In genomic region chr13:48437381-48437780, GRCh38 we compare ENCODE assay signal across 9 cellular contexts. TPM values are rescaled to one million over a fixed set of nuclear protein-coding genes. Genes with fewer than 3 reads are reported as not detected.
DNase-seq lines count a peak whose midpoint lies in the region; ATAC-seq, FAIRE-seq and TF ChIP-seq lines count a peak whose summit lies in the region.
"Had no signal": no experiment of that assay in that cellular context is flagged by ENCODE, and none has a peak within 500 bp of the region (broad histone marks: within the 10 kb centered on the region; RNA-seq: fewer than 3 reads in every experiment).

No MANE protein-coding gene starts in this region.

- TF ChIP-seq CTCF in right lobe of liver (IDR thresholded peaks at IDR 0.05) = no peak
- no peak for TF ChIP-seq CTCF in HepG2 (CRISPR knock-in tag; IDR thresholded peaks at IDR 0.05)
- no peak for TF ChIP-seq CTCF in fibroblast of mammary gland (conservative IDR thresholded peaks at IDR 0.05; ENCODE audit: control insufficient read depth, insufficient read depth, low read depth, low read length)
- no peak for TF ChIP-seq CTCF in CD8-positive, alpha-beta T cell (IDR thresholded peaks at IDR 0.05)

- intact Hi-C loops in right lobe of liver (cut with DNase I) = no loop called here
- intact Hi-C loops in HepG2 (cut with micrococcal nuclease; ENCODE audit: unreplicated experiment) = no loop called here
- intact Hi-C loops in aorta (cut with DNase I) = no loop called here
- intact Hi-C loops in CD8-positive, alpha-beta T cell (cut with DNase I, micrococcal nuclease) = no loop called here

- CTCF ChIA-PET in HepG2 (lab: Yijun Ruan, JAX; ENCODE audit: low intra/inter-chr PET ratio, low total read pairs) = no interaction called here
- CTCF ChIA-PET in CD8-positive, alpha-beta T cell (lab: Charles Lee) = no interaction called here

- no peak overlapping the region for H3K27ac Mint-ChIP-seq in CD8-positive, alpha-beta T cell

- TF ChIP-seq EP300 in HepG2 (IDR thresholded peaks at IDR 0.05; ENCODE audit: low read depth in 2 of 2, low read length in 2 of 2) (no peak), HepG2 (CRISPR knock-in tag; IDR thresholded peaks at IDR 0.05; ENCODE audit: borderline replicate concordance) (no peak)

- no peak for TF ChIP-seq RAD21 in HepG2 (CRISPR knock-in tag; IDR thresholded peaks at IDR 0.05)

- H3K27ac ChIP-seq in right lobe of liver = peak overlapping the region in 1 of 3 donors; percentile 43
- no peak overlapping the region for H3K27ac ChIP-seq in HepG2 (ENCODE audit: extremely low read length, insufficient read depth, low read length)
- peak overlapping the region in 1 of 2 donors; percentile 11 for H3K27ac ChIP-seq in aorta (ENCODE audit: low read depth in 1 of 2, low read length in 2 of 2)
- no peak overlapping the region for H3K27ac ChIP-seq in CD8-positive, alpha-beta T cell (ENCODE audit: low read depth, low read length)

- FAIRE-seq in HepG2 (lab: Jason Lieb, UNC) = no peak

- H3K79me2 ChIP-seq in HepG2 (ENCODE audit: insufficient read depth, low read length) = no peaks in the 10 kb centered on the region

- no peaks in the 10 kb centered on the region for H3K4me1 ChIP-seq in right lobe of liver
- H3K4me1 ChIP-seq in HepG2 (ENCODE audit: insufficient read depth, low read length) = peaks cover 13% of the 10 kb centered on the region
- peaks cover 3% of the 10 kb centered on the region in 2 donors for H3K4me1 ChIP-seq in aorta (ENCODE audit: control insufficient read depth in 1 of 2, insufficient read depth in 2 of 2, low read length in 2 of 2)
- H3K4me1 ChIP-seq in CD8-positive, alpha-beta T cell (ENCODE audit: insufficient read depth, low read length) = no peaks in the 10 kb centered on the region

- no peaks in the 10 kb centered on the region for H3K36me3 ChIP-seq in right lobe of liver
- H3K36me3 ChIP-seq in HepG2 (replicated peaks in 1 of 2; ENCODE audit: control insufficient read depth in 1 of 2, insufficient read depth in 2 of 2, low read length in 2 of 2) = no peaks in the 10 kb centered on the region
- H3K36me3 ChIP-seq in aorta (ENCODE audit: control insufficient read depth in 1 of 2, insufficient read depth in 2 of 2, low read length in 1 of 2) = no peaks in the 10 kb centered on the region
- no peaks in the 10 kb centered on the region for H3K36me3 ChIP-seq in CD8-positive, alpha-beta T cell (ENCODE audit: insufficient read depth, low read length)

- H3K4me2 ChIP-seq in HepG2 (ENCODE audit: low read depth, low read length) = no peak overlapping the region

- POLR2A ChIA-PET in HepG2 (lab: Yijun Ruan, JAX) = no interaction called here
- POLR2A ChIA-PET in CD8-positive, alpha-beta T cell (lab: Charles Lee) = no interaction called here

- H4K20me1 ChIP-seq in HepG2 (ENCODE audit: insufficient read depth, low read length) = no peaks in the 10 kb centered on the region

- ATAC-seq in right lobe of liver (peak; percentile 42 to 60 (median 55)), HepG2 (no peak), aorta (ENCODE audit: low FRiP score) (peak; percentile 88), GM21528 (IDR thresholded peaks at IDR 0.05; ENCODE audit: low FRiP score, unreplicated experiment) (no peak)
- no peak for ATAC-seq in CD8-positive, alpha-beta T cell

- H3K4me1 Mint-ChIP-seq in CD8-positive, alpha-beta T cell (ENCODE audit: low read depth) = peaks cover 7% of the 10 kb centered on the region

- H3K9me3 ChIP-seq in right lobe of liver (no peaks in the 10 kb centered on the region), HepG2 (ENCODE audit: low read length) (no peaks in the 10 kb centered on the region), aorta (ENCODE audit: control insufficient read depth, low read length) (no peaks in the 10 kb centered on the region)
- no peaks in the 10 kb centered on the region for H3K9me3 ChIP-seq in CD8-positive, alpha-beta T cell (ENCODE audit: low read length)

- BruUV-seq in HepG2 (replicated peaks; lab: Mats Ljungman, UMichigan) = no TSS peak

- no peak overlapping the region for H3K4me3 Mint-ChIP-seq in CD8-positive, alpha-beta T cell

- peaks cover 5% of the 10 kb centered on the region for H3K36me3 Mint-ChIP-seq in CD8-positive, alpha-beta T cell

- WGBS in right lobe of liver (ENCODE audit: insufficient coverage, low coverage, low lambda C conversion rate, missing lambda C conversion rate) = 37% methylated on average over 3 of the region's 3 CpGs
- 96% methylated on average over 3 of the region's 3 CpGs for WGBS in HepG2 (ENCODE audit: low lambda C conversion rate)
- 2 to 3% methylated on average over 3 of the region's 3 CpGs for WGBS in aorta, 2 donors

- H3K4me3 ChIP-seq in right lobe of liver = no peak overlapping the region
- no peak overlapping the region for H3K4me3 ChIP-seq in HepG2 (replicated peaks in 1 of 3; ENCODE audit: insufficient read depth in 1 of 3, low read depth in 2 of 3, low read length in 3 of 3)
- H3K4me3 ChIP-seq in fibroblast of mammary gland (ENCODE audit: control insufficient read depth, low read depth, low read length) = no peak overlapping the region
- H3K4me3 ChIP-seq in aorta (ENCODE audit: low read length in 2 of 2) = no peak overlapping the region
- no peak overlapping the region for H3K4me3 ChIP-seq in CD8-positive, alpha-beta T cell (ENCODE audit: low read depth, low read length)

- H3K27me3 ChIP-seq in right lobe of liver (no peaks in the 10 kb centered on the region), HepG2 (ENCODE audit: control insufficient read depth in 1 of 2, insufficient read depth in 2 of 2, low read length in 2 of 2) (no peaks in the 10 kb centered on the region), aorta (ENCODE audit: control insufficient read depth in 1 of 2, insufficient read depth in 2 of 2, low read length in 1 of 2) (no peaks in the 10 kb centered on the region)
- H3K27me3 ChIP-seq in CD8-positive, alpha-beta T cell (ENCODE audit: insufficient read depth, low read length) = no peaks in the 10 kb centered on the region

- TF ChIP-seq POLR2A in right lobe of liver (IDR thresholded peaks at IDR 0.05) = no peak
- no peak for TF ChIP-seq POLR2A in HepG2 (IDR thresholded peaks at IDR 0.05; ENCODE audit: insufficient read depth in 1 of 2, low read depth in 2 of 2, low read length in 2 of 2)

- in situ Hi-C loops in HepG2 (cut with HindIII; ENCODE audit: extremely low pct_ligation_motif_present, low pct_unique_long_range_greater_than_20kb) = no loop called here

- H3K27me3 Mint-ChIP-seq in CD8-positive, alpha-beta T cell (ENCODE audit: low read depth) = no peaks in the 10 kb centered on the region

- no peak overlapping the region for H3K9ac ChIP-seq in HepG2 (ENCODE audit: insufficient read depth, low read depth, low read length)

- no peaks in the 10 kb centered on the region for H3K9me3 Mint-ChIP-seq in CD8-positive, alpha-beta T cell

- H2AFZ ChIP-seq in HepG2 (ENCODE audit: low read length) = no peak overlapping the region

- DNase-seq in right lobe of liver (peak in 1 of 3 donors; percentile 38), HepG2 (ENCODE audit: low spot score) (no peak), fibroblast of mammary gland (ENCODE audit: low read depth) (peak; percentile 76), myocyte (ENCODE audit: low read depth) (peak; percentile 81), aorta (peak; percentile 86 to 91), SHP77 (lab: John Stamatoyannopoulos, UW) (no peak)
- DNase-seq in CD8-positive, alpha-beta T cell = no peak
- DNase-seq: amniotic stem cell had no signal

TF ChIP-seq in HepG2, 621 proteins besides CTCF, POLR2A, EP300 and RAD21 (continues in another document):
- TF ChIP-seq NR0B2 (CRISPR knock-in tag; IDR thresholded peaks at IDR 0.05) (no peak), ZNF12 (CRISPR knock-in tag; IDR thresholded peaks at IDR 0.05) (no peak), ZC3H4 (CRISPR knock-in tag; IDR thresholded peaks at IDR 0.05; ENCODE audit: borderline replicate concordance) (no peak), IRX3 (CRISPR knock-in tag; IDR thresholded peaks at IDR 0.05; ENCODE audit: borderline replicate concordance, low read depth) (no peak), RBFOX2 (IDR thresholded peaks at IDR 0.05; ENCODE audit: low read depth, low read length) (no peak), ZNF615 (CRISPR knock-in tag; IDR thresholded peaks at IDR 0.05; ENCODE audit: borderline replicate concordance) (no peak), ZNF207 (IDR thresholded peaks at IDR 0.05; ENCODE audit: borderline replicate concordance) (no peak), ZNF331 (CRISPR knock-in tag; IDR thresholded peaks at IDR 0.05) (no peak)

RNA-seq across cellular contexts. Expression of gene LPAR6, which starts 24.5 kb away (rescaled TPM):
- 10 to 100 TPM in 2 of 6 experiments, 1 to 10 TPM in 4; 3.7 to 14.5 (median 5.9) TPM for total RNA-seq in right lobe of liver
- total RNA-seq in HepG2 (2016; rRNA removed; fragmentation: Illumina TruSeq; extraction: Trizol) = 17.9 and 24.4 TPM in 2 replicates
- 3.0 and 4.7 TPM in 2 replicates for total RNA-seq in HepG2 (2016; cell fraction: cytosol; rRNA removed; fragmentation: Illumina TruSeq; extraction: Trizol; ENCODE audit: low read depth)
- total RNA-seq in HepG2 (2016; cell fraction: insoluble cytoplasmic fraction; rRNA removed; fragmentation: Illumina TruSeq; extraction: Trizol) = 17.0 and 23.7 TPM in 2 replicates
- 8.8 and 9.4 TPM in 2 replicates for total RNA-seq in HepG2 (2016; cell fraction: membrane; rRNA removed; fragmentation: Illumina TruSeq; extraction: Trizol)
- 35.4 and 40.8 TPM in 2 replicates for total RNA-seq in HepG2 (2016; cell fraction: nucleus; rRNA removed; fragmentation: Illumina TruSeq; extraction: Trizol)
- polyA plus RNA-seq in HepG2 (2011; rRNA removed) = 83.4 and 149 TPM in 2 replicates
- 36.7 and 54.7 TPM in 2 replicates for polyA plus RNA-seq in HepG2 (2011; cell fraction: cytosol; rRNA removed)
- 52.3 and 53.1 TPM in 2 replicates for polyA plus RNA-seq in HepG2 (2011; cell fraction: nucleus; rRNA removed)
- polyA plus RNA-seq in HepG2 (2012) = 53.2 and 56.3 TPM in 2 replicates
- polyA plus RNA-seq in HepG2 (2016; cell fraction: cytosol; fragmentation: Illumina TruSeq; extraction: Trizol; ENCODE audit: low read depth) = 2.8 and 3.7 TPM in 2 replicates
- polyA plus RNA-seq in HepG2 (2016; cell fraction: insoluble cytoplasmic fraction; fragmentation: Illumina TruSeq; extraction: Trizol; ENCODE audit: low read depth) = 12.8 and 14.2 TPM in 2 replicates
- 6.7 and 6.8 TPM in 2 replicates for polyA plus RNA-seq in HepG2 (2016; cell fraction: membrane; fragmentation: Illumina TruSeq; extraction: Trizol; ENCODE audit: low read depth)
- polyA plus RNA-seq in HepG2 (2016; cell fraction: nucleus; fragmentation: Illumina TruSeq; extraction: Trizol; ENCODE audit: insufficient read depth, low read depth) = 48.2 and 55.7 TPM in 2 replicates
- 24.2 TPM in 1 of 2 replicates, not detected in the other for polyA minus RNA-seq in HepG2 (2011; rRNA and poly(A)+ RNA removed; ENCODE audit: low replicate concordance)
- polyA minus RNA-seq in HepG2 (2011; cell fraction: cytosol; rRNA and poly(A)+ RNA removed) = 28.9 and 35.4 TPM in 2 replicates
- polyA minus RNA-seq in HepG2 (2011; cell fraction: nucleus; rRNA and poly(A)+ RNA removed) = 42.9 and 52.5 TPM in 2 replicates
- 10.5 and 19.7 TPM in 2 replicates for total RNA-seq in myocyte
- 4.2 TPM for polyA plus RNA-seq in myocyte (2012)
- total RNA-seq in aorta = 10 to 100 TPM; 32.4 to 79.1 TPM
- 10 to 100 TPM; 17.1 to 20.7 TPM for polyA plus RNA-seq in aorta
- total RNA-seq in CD8-positive, alpha-beta T cell = 1 to 10 TPM; 5.4 to 5.7 TPM

Comparison
In these comparisons a context has a peak if more than half of its experiments do, and no peak if none do; other contexts are left out.
1. ATAC-seq: peak in right lobe of liver (4 of 4) and aorta (single experiment); none in HepG2 (single experiment), CD8-positive, alpha-beta T cell (single experiment) and GM21528 (single experiment).
2. DNase-seq: peak in fibroblast of mammary gland (single experiment), myocyte (single experiment) and aorta (2 of 2); none in HepG2 (single experiment), CD8-positive, alpha-beta T cell (0 of 7) and SHP77 (0 of 2).